ENCODE assay signal across 2 cellular contexts in the genomic region with DNA sequence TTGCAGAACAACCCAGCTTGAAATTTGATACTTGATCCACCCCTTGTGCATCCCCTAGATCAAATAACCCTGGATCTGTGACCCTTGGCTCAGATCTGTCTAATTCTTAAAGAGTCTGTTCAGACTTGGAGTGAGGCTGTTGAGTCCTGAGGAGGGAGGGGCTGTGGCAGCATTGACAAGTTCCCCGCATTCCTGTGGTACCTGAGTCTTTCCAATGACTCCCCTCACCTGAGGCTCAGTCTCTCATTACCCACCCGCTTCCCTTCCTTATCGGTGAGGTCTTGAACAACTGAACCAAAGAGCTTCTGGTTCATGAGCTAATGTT.
TF ChIP-seq lines count a peak whose summit lies in the region.

No MANE protein-coding gene starts in this region.

TF ChIP-seq in liver, 16 proteins besides CTCF, POLR2A, EP300 and RAD21:
- TF ChIP-seq, protein P1, sequence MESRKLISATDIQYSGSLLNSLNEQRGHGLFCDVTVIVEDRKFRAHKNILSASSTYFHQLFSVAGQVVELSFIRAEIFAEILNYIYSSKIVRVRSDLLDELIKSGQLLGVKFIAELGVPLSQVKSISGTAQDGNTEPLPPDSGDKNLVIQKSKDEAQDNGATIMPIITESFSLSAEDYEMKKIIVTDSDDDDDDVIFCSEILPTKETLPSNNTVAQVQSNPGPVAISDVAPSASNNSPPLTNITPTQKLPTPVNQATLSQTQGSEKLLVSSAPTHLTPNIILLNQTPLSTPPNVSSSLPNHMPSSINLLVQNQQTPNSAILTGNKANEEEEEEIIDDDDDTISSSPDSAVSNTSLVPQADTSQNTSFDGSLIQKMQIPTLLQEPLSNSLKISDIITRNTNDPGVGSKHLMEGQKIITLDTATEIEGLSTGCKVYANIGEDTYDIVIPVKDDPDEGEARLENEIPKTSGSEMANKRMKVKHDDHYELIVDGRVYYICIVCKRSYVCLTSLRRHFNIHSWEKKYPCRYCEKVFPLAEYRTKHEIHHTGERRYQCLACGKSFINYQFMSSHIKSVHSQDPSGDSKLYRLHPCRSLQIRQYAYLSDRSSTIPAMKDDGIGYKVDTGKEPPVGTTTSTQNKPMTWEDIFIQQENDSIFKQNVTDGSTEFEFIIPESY (IDR thresholded peaks at IDR 0.05): no peak
- TF ChIP-seq RXRA (IDR thresholded peaks at IDR 0.05): peak in 1 of 2 donors; percentile 17
- TF ChIP-seq NR2F2 (IDR thresholded peaks at IDR 0.05): peak; percentile 41

TF ChIP-seq in HepG2, 621 proteins besides CTCF, POLR2A, EP300 and RAD21:
- no peak for TF ChIP-seq NFATC3 (CRISPR knock-in tag; IDR thresholded peaks at IDR 0.05)
- TF ChIP-seq, protein P2, sequence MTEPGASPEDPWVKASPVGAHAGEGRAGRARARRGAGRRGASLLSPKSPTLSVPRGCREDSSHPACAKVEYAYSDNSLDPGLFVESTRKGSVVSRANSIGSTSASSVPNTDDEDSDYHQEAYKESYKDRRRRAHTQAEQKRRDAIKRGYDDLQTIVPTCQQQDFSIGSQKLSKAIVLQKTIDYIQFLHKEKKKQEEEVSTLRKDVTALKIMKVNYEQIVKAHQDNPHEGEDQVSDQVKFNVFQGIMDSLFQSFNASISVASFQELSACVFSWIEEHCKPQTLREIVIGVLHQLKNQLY (CRISPR knock-in tag; IDR thresholded peaks at IDR 0.05): no peak
- no peak for TF ChIP-seq NAIF1 (CRISPR knock-in tag; IDR thresholded peaks at IDR 0.05; ENCODE audit: borderline replicate concordance)
- TF ChIP-seq, protein P3, sequence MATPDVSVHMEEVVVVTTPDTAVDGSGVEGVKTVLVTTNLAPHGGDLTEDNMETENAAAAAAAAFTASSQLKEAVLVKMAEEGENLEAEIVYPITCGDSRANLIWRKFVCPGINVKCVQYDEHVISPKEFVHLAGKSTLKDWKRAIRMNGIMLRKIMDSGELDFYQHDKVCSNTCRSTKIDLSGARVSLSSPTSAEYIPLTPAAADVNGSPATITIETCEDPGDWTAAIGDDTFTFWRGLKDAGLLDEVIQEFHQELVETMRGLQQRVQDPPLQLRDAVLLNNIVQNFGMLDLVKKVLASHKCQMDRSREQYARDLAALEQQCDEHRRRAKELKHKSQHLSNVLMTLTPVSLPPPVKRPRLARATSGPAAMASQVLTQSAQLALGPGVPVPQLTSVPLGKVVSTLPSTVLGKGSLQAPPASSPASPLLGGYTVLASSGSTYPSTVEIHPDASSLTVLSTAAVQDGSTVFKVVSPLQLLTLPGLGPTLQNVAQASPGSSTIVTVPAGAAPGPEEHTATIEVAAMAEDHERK (CRISPR knock-in tag; IDR thresholded peaks at IDR 0.05; ENCODE audit: low read depth): no peak
- no peak for TF ChIP-seq HNF4A (CRISPR knock-in tag; IDR thresholded peaks at IDR 0.05)
- no peak for TF ChIP-seq MTA3 (CRISPR knock-in tag; IDR thresholded peaks at IDR 0.05)
- TF ChIP-seq ATF1 (CRISPR knock-in tag; IDR thresholded peaks at IDR 0.05): no peak
- no peak for TF ChIP-seq PPARG (CRISPR knock-in tag; conservative IDR thresholded peaks at IDR 0.05)
- TF ChIP-seq, protein P4, sequence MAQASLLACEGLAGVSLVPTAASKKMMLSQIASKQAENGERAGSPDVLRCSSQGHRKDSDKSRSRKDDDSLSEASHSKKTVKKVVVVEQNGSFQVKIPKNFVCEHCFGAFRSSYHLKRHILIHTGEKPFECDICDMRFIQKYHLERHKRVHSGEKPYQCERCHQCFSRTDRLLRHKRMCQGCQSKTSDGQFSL (CRISPR knock-in tag; IDR thresholded peaks at IDR 0.05): no peak
- TF ChIP-seq ZFAT (CRISPR knock-in tag; conservative IDR thresholded peaks at IDR 0.05): no peak
- TF ChIP-seq TRIM24 (CRISPR knock-in tag; IDR thresholded peaks at IDR 0.05): no peak
- TF ChIP-seq ZNF12 (CRISPR knock-in tag; IDR thresholded peaks at IDR 0.05): no peak
- TF ChIP-seq CHD4 (IDR thresholded peaks at IDR 0.05; ENCODE audit: borderline replicate concordance, low read length): no peak
- no peak for TF ChIP-seq THYN1 (CRISPR knock-in tag; IDR thresholded peaks at IDR 0.05; ENCODE audit: borderline replicate concordance, low read depth)
- TF ChIP-seq, protein P5, sequence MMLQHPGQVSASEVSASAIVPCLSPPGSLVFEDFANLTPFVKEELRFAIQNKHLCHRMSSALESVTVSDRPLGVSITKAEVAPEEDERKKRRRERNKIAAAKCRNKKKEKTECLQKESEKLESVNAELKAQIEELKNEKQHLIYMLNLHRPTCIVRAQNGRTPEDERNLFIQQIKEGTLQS (CRISPR knock-in tag; IDR thresholded peaks at IDR 0.05): no peak
- TF ChIP-seq, protein P6, sequence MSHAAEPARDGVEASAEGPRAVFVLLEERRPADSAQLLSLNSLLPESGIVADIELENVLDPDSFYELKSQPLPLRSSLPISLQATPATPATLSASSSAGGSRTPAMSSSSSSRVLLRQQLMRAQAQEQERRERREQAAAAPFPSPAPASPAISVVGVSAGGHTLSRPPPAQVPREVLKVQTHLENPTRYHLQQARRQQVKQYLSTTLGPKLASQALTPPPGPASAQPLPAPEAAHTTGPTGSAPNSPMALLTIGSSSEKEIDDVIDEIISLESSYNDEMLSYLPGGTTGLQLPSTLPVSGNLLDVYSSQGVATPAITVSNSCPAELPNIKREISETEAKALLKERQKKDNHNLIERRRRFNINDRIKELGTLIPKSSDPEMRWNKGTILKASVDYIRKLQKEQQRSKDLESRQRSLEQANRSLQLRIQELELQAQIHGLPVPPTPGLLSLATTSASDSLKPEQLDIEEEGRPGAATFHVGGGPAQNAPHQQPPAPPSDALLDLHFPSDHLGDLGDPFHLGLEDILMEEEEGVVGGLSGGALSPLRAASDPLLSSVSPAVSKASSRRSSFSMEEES (CRISPR knock-in tag; IDR thresholded peaks at IDR 0.05): no peak
- TF ChIP-seq TAF1 (CRISPR knock-in tag; IDR thresholded peaks at IDR 0.05): no peak
- TF ChIP-seq HNRNPH1 (optimal IDR thresholded peaks at IDR 0.05; ENCODE audit: low read depth, low read length): no peak
- TF ChIP-seq, protein P7, sequence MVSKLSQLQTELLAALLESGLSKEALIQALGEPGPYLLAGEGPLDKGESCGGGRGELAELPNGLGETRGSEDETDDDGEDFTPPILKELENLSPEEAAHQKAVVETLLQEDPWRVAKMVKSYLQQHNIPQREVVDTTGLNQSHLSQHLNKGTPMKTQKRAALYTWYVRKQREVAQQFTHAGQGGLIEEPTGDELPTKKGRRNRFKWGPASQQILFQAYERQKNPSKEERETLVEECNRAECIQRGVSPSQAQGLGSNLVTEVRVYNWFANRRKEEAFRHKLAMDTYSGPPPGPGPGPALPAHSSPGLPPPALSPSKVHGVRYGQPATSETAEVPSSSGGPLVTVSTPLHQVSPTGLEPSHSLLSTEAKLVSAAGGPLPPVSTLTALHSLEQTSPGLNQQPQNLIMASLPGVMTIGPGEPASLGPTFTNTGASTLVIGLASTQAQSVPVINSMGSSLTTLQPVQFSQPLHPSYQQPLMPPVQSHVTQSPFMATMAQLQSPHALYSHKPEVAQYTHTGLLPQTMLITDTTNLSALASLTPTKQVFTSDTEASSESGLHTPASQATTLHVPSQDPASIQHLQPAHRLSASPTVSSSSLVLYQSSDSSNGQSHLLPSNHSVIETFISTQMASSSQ (IDR thresholded peaks at IDR 0.05; ENCODE audit: low read depth): no peak
- TF ChIP-seq, protein P7 (CRISPR knock-in tag; IDR thresholded peaks at IDR 0.05; ENCODE audit: borderline replicate concordance): no peak
- TF ChIP-seq ZNF549 (CRISPR knock-in tag; IDR thresholded peaks at IDR 0.05): no peak
